In the genomic region with DNA sequence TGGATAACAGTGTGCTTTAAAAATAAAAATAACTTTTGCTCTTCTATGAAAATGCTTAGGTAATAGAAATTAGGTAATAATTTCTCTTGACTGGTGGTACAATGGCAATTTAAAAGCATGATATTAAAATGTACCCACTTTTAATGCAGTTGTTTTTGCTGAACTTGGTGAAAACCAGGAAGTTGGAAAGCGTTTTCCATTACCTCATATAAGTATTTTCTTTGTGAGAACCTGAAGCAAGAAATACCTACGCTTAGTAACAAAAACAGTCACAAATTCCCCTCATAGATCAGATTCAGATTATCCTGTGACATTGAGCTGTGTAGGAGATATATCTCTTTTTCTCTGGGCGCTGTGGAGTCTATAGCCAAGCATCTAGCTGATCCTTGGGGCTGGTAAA, we compare ENCODE assay signal across 22 cellular contexts.
DNase-seq lines count a peak whose midpoint lies in the region; ATAC-seq, FAIRE-seq and TF ChIP-seq lines count a peak whose summit lies in the region.
"Had no signal": no experiment of that assay in that cellular context is flagged by ENCODE, and none has a peak within 500 bp of the region (broad histone marks: within the 10 kb centered on the region; RNA-seq: fewer than 3 reads in every experiment).

No MANE protein-coding gene starts in this region.

- peak; percentile 32 for FAIRE-seq in astrocyte (lab: Jason Lieb, UNC)
- FAIRE-seq: A549, D721Med, G401.6, GM12891, GM19239 had no signal

- H3K36me3 ChIP-seq in astrocyte (ENCODE audit: insufficient read depth, low read length), result no peaks in the 10 kb centered on the region
- H3K36me3 ChIP-seq: BLaER1 treated with 17β-estradiol and CSF1 and Interleukin-3, amounts not matched to agents 10 nM and 100 nM had no signal

- no peaks in the 10 kb centered on the region for H3K27me3 ChIP-seq in astrocyte (ENCODE audit: insufficient read depth, low read length)
- H3K27me3 ChIP-seq: BLaER1 treated with 17β-estradiol and CSF1 and Interleukin-3, amounts not matched to agents 10 nM and 100 nM had no signal

- H2AFZ ChIP-seq in astrocyte (ENCODE audit: low read depth, low read length), result no peak overlapping the region

- H4K20me1 ChIP-seq in astrocyte (ENCODE audit: insufficient read depth, low read length), result no peaks in the 10 kb centered on the region
- H4K20me1 ChIP-seq: BLaER1 treated with 17β-estradiol and CSF1 and Interleukin-3, amounts not matched to agents 10 nM and 100 nM had no signal

- ATAC-seq in GM21360 (IDR thresholded peaks at IDR 0.05; ENCODE audit: unreplicated experiment), result no peak
- ATAC-seq in HG03460 (IDR thresholded peaks at IDR 0.05; ENCODE audit: unreplicated experiment), result no peak
- ATAC-seq: A549; CD8-positive, alpha-beta T cell had no signal

- H3K27ac ChIP-seq in astrocyte (ENCODE audit: low read depth, low read length), result no peak overlapping the region
- H3K27ac ChIP-seq: 22Rv1; A549; BLaER1 treated with 17β-estradiol and CSF1 and Interleukin-3, amounts not matched to agents 10 nM and 100 nM; C4-2B had no signal

- H3K4me3 Mint-ChIP-seq in astrocyte (ENCODE audit: unreplicated experiment), result no peak overlapping the region
- H3K4me3 Mint-ChIP-seq: B cell; CD4-positive, alpha-beta T cell; CD8-positive, alpha-beta T cell had no signal

- H3K27ac Mint-ChIP-seq in astrocyte (ENCODE audit: unreplicated experiment), result no peak overlapping the region
- H3K27ac Mint-ChIP-seq: B cell; CD4-positive, alpha-beta T cell; CD8-positive, alpha-beta T cell had no signal

- no peak overlapping the region for H3K9ac ChIP-seq in astrocyte (ENCODE audit: low read length)
- H3K9ac ChIP-seq: BLaER1 treated with 17β-estradiol and CSF1 and Interleukin-3, amounts not matched to agents 10 nM and 100 nM had no signal

- H3K9me3 ChIP-seq in astrocyte (ENCODE audit: insufficient read depth, low read depth, low read length), result no peaks in the 10 kb centered on the region
- H3K9me3 ChIP-seq: A549; BLaER1 treated with 17β-estradiol and CSF1 and Interleukin-3, amounts not matched to agents 10 nM and 100 nM; Caco-2 had no signal

- H3K4me1 Mint-ChIP-seq in astrocyte (ENCODE audit: low read depth, unreplicated experiment), result peaks cover 6% of the 10 kb centered on the region
- H3K4me1 Mint-ChIP-seq: B cell had no signal

- no peaks in the 10 kb centered on the region for H3K27me3 Mint-ChIP-seq in astrocyte (ENCODE audit: low read depth, unreplicated experiment)
- H3K27me3 Mint-ChIP-seq: B cell; CD4-positive, alpha-beta T cell had no signal

- DNase-seq in astrocyte (ENCODE audit: low read depth) (no peak), dermis microvascular lymphatic vessel endothelial cell (ENCODE audit: low read depth in 2 of 2) (peak; percentile 44 to 52), glomerular endothelial cell (ENCODE audit: extremely low read depth, low read depth, low spot score) (peak; percentile 16)
- DNase-seq in stimulated activated CD4-positive, alpha-beta T cell treated with anti-CD3 and anti-CD28 coated beads, Interleukin-12 subunit alpha, Interleukin-12 subunit beta, amount 100 ng/mL, for 4 hours, result no peak
- DNase-seq: AML-193; Caco-2; Calu3; CD4-positive, alpha-beta T cell; CD8-positive, alpha-beta T cell; DMS79 treated with DMSO at 0.1 percent for 48 hours; GF-D8 had no signal

- no peaks in the 10 kb centered on the region for H3K79me2 ChIP-seq in astrocyte (ENCODE audit: insufficient read depth, low read length)

- no peaks in the 10 kb centered on the region for H3K36me3 Mint-ChIP-seq in astrocyte (ENCODE audit: low read depth, unreplicated experiment)
- H3K36me3 Mint-ChIP-seq: CD8-positive, alpha-beta T cell had no signal

- no peak overlapping the region for H3K4me2 ChIP-seq in astrocyte (ENCODE audit: low read length)
- H3K4me2 ChIP-seq: A549; BLaER1 treated with 17β-estradiol and CSF1 and Interleukin-3, amounts not matched to agents 10 nM and 100 nM had no signal

- no peak for TF ChIP-seq CTCF in astrocyte (IDR thresholded peaks at IDR 0.05; ENCODE audit: insufficient read depth, low read depth, low read length)

- no peaks in the 10 kb centered on the region for H3K4me1 ChIP-seq in astrocyte (ENCODE audit: insufficient read depth, low read length)
- H3K4me1 ChIP-seq: A549; BLaER1 treated with 17β-estradiol and CSF1 and Interleukin-3, amounts not matched to agents 10 nM and 100 nM; Caco-2 had no signal

- H3K4me3 ChIP-seq in astrocyte (ENCODE audit: insufficient read depth, low read depth, low read length), result no peak overlapping the region
- H3K4me3 ChIP-seq: A549; BLaER1 treated with 17β-estradiol and CSF1 and Interleukin-3, amounts not matched to agents 10 nM and 100 nM had no signal

- H3K9me3 Mint-ChIP-seq in astrocyte (ENCODE audit: unreplicated experiment), result no peaks in the 10 kb centered on the region

Comparison
In these comparisons a context has a peak if more than half of its experiments do, and no peak if none do; other contexts are left out.
1. DNase-seq: peak in dermis microvascular lymphatic vessel endothelial cell (2 of 2) and glomerular endothelial cell (single experiment); none in astrocyte (single experiment) and stimulated activated CD4-positive, alpha-beta T cell treated with anti-CD3 and anti-CD28 coated beads, Interleukin-12 subunit alpha, Interleukin-12 subunit beta, amount 100 ng/mL, for 4 hours (single experiment).